ENCODE assay signal across 9 cellular contexts in the genomic region with DNA sequence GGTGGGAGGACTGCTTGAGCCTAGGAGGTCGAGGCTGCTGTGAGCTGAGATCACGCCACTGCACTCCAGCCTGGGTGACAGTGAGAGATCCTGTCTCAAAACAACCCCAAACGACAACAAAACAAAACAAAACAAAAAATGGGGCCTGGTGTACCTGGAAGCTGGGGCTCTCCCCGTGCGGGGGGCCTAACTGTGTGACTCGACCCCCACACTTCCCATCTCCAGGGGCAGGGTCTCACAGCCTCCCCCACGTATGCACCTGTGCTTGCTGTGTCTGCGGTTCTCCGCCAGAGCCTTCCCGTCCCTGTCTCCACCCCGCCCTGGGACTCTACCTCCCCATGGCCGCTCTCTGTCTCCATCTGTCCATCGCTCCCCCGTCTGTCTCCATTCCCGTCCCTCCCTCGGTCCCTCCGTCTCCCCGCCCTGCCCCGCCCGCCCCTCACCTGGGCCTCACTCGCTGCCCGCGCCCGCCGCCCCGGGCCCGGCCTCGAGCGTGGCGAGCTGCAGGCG. TPM values are rescaled to one million over a fixed set of nuclear protein-coding genes. Genes with fewer than 3 reads are reported as not detected.
DNase-seq lines count a peak whose midpoint lies in the region; ATAC-seq and TF ChIP-seq lines count a peak whose summit lies in the region.
"Had no signal": no experiment of that assay in that cellular context is flagged by ENCODE, and none has a peak within 500 bp of the region (broad histone marks: within the 10 kb centered on the region; RNA-seq: fewer than 3 reads in every experiment).

No MANE protein-coding gene starts in this region.

- peaks cover 16% of the 10 kb centered on the region for H3K4me1 Mint-ChIP-seq in glutamatergic neuron (ENCODE audit: low read depth, unreplicated experiment)
- H3K4me1 Mint-ChIP-seq in stimulated activated naive CD8-positive, alpha-beta T cell treated with anti-CD3 and anti-CD28 coated beads, Interleukin-15, Interleukin-2, amounts not matched to agents 100 ng/mL and 50 ng/mL, for 24 hours (ENCODE audit: low read depth), result peaks cover 41% of the 10 kb centered on the region

- no peak for TF ChIP-seq CTCF in WI38 (IDR thresholded peaks at IDR 0.05; ENCODE audit: low read depth, low read length)
- no peak for TF ChIP-seq CTCF in glutamatergic neuron (IDR thresholded peaks at IDR 0.05; ENCODE audit: partially characterized antibody, unreplicated experiment)

- peaks cover 23% of the 10 kb centered on the region for H3K27me3 Mint-ChIP-seq in glutamatergic neuron (ENCODE audit: unreplicated experiment)
- no peaks in the 10 kb centered on the region for H3K27me3 Mint-ChIP-seq in stimulated activated naive CD8-positive, alpha-beta T cell treated with anti-CD3 and anti-CD28 coated beads, Interleukin-15, Interleukin-2, amounts not matched to agents 100 ng/mL and 50 ng/mL, for 24 hours

- peaks cover 28% of the 10 kb centered on the region for H3K9me3 Mint-ChIP-seq in glutamatergic neuron (ENCODE audit: unreplicated experiment)
- no peaks in the 10 kb centered on the region for H3K9me3 Mint-ChIP-seq in stimulated activated naive CD8-positive, alpha-beta T cell treated with anti-CD3 and anti-CD28 coated beads, Interleukin-15, Interleukin-2, amounts not matched to agents 100 ng/mL and 50 ng/mL, for 24 hours

- H3K4me3 Mint-ChIP-seq in glutamatergic neuron (ENCODE audit: unreplicated experiment), result peak overlapping the region; percentile 74
- peak overlapping the region; percentile 90 for H3K4me3 Mint-ChIP-seq in stimulated activated naive CD8-positive, alpha-beta T cell treated with anti-CD3 and anti-CD28 coated beads, Interleukin-15, Interleukin-2, amounts not matched to agents 100 ng/mL and 50 ng/mL, for 24 hours

- ATAC-seq in HG03521 (IDR thresholded peaks at IDR 0.05; ENCODE audit: unreplicated experiment) (no peak), HG02623 (IDR thresholded peaks at IDR 0.05; ENCODE audit: unreplicated experiment) (no peak)

- no peaks in the 10 kb centered on the region for H3K36me3 Mint-ChIP-seq in glutamatergic neuron (ENCODE audit: unreplicated experiment)
- H3K36me3 Mint-ChIP-seq in stimulated activated naive CD8-positive, alpha-beta T cell treated with anti-CD3 and anti-CD28 coated beads, Interleukin-15, Interleukin-2, amounts not matched to agents 100 ng/mL and 50 ng/mL, for 24 hours (ENCODE audit: low read depth), result peaks cover 30% of the 10 kb centered on the region

- H3K27ac Mint-ChIP-seq in glutamatergic neuron (ENCODE audit: unreplicated experiment), result peak overlapping the region; percentile 92
- peak overlapping the region; percentile 95 for H3K27ac Mint-ChIP-seq in stimulated activated naive CD8-positive, alpha-beta T cell treated with anti-CD3 and anti-CD28 coated beads, Interleukin-15, Interleukin-2, amounts not matched to agents 100 ng/mL and 50 ng/mL, for 24 hours

- in situ Hi-C loops in KBM-7 (cut with MboI; ENCODE audit: low pct_unique_long_range_greater_than_20kb, low sequenced_read_pairs), result no loop called here

- DNase-seq in NCI-H2227 treated with DMSO at 0.1 percent for 48 hours (lab: John Stamatoyannopoulos, UW) (peak; percentile 74), NCI-H2227 (lab: John Stamatoyannopoulos, UW; ENCODE audit: unreplicated experiment) (no peak), glutamatergic neuron (peak; percentile 70), KBM-7 (no peak)

- peak overlapping the region; percentile 27 for H3K4me3 ChIP-seq in WI38 (ENCODE audit: low read depth, low read length)

RNA-seq across cellular contexts. Expression of a gene that starts 0.8 kb away (rescaled TPM):
- total RNA-seq in glutamatergic neuron (ENCODE audit: unreplicated experiment), result 1.3 TPM

RNA-seq across cellular contexts. Expression of a gene that starts 2.4 kb away (rescaled TPM):
- 1,087 TPM for total RNA-seq in glutamatergic neuron (ENCODE audit: unreplicated experiment)

RNA-seq across cellular contexts. Expression of a gene that starts 6.7 kb away (rescaled TPM):
- total RNA-seq in glutamatergic neuron (ENCODE audit: unreplicated experiment), result 3.7 TPM
- total RNA-seq: Daoy had no signal

RNA-seq across cellular contexts. Expression of a gene that starts 13.1 kb away (rescaled TPM):
- 18.1 TPM for total RNA-seq in glutamatergic neuron (ENCODE audit: unreplicated experiment)

RNA-seq across cellular contexts. Expression of a gene that starts 20.3 kb away (rescaled TPM):
- 0.17 TPM for total RNA-seq in glutamatergic neuron (ENCODE audit: unreplicated experiment)
- total RNA-seq: Daoy had no signal

Comparison
In these comparisons a context has a peak if more than half of its experiments do, and no peak if none do; other contexts are left out.
1. DNase-seq: peak in NCI-H2227 treated with DMSO at 0.1 percent for 48 hours (single experiment) and glutamatergic neuron (single experiment); none in NCI-H2227 (single experiment) and KBM-7 (single experiment).